Comparison of ENCODE assay signal across 1 cellular context in the genomic region with DNA sequence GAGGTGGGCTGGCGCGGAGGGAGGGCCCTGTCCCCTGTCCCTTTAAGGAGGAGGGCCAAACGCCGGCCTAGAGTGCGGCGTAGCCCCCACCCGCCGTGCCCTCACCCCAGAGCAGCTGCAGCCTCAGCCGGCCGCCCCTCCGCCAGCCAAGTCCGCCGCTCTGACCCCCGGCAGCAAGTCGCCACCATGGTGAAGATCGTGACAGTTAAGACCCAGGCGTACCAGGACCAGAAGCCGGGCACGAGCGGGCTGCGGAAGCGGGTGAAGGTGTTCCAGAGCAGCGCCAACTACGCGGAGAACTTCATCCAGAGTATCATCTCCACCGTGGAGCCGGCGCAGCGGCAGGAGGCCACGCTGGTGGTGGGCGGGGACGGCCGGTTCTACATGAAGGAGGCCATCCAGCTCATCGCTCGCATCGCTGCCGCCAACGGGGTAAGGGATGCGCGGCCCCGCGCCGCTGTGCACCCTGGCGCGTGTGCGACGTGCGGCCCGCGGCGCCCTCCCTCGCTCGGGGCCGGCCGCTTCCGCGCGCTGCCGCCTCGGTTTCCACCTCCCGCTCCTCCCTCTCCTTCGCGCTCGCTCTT.
TF ChIP-seq lines count a peak whose summit lies in the region.

Gene PGM1 (plus strand): TSS at position 109 of the 584 bp plus-strand sequence. CDS start 78 bp downstream, at position 187.

TF ChIP-seq in HEK293, 187 proteins besides CTCF, POLR2A, EP300 and RAD21 (continued from another document):
- TF ChIP-seq ZXDB (tag by site-specific recombination; IDR thresholded peaks at IDR 0.05) (peak; percentile 50; the same call in 1 of the 2 replicates), FEZF1 (tag by site-specific recombination; IDR thresholded peaks at IDR 0.05) (no peak), ZNF341 (tag by site-specific recombination; IDR thresholded peaks at IDR 0.05; ENCODE audit: low read depth) (peak; percentile 51), ZNF112 (tag by site-specific recombination; IDR thresholded peaks at IDR 0.05) (no peak), SP7 (tag by site-specific recombination; IDR thresholded peaks at IDR 0.05) (peak; percentile 40; the same call in 1 of the 2 replicates), SP2 (tag by site-specific recombination; IDR thresholded peaks at IDR 0.05) (peak; percentile 80), ZNF391 (tag by site-specific recombination; IDR thresholded peaks at IDR 0.05; ENCODE audit: borderline replicate concordance, low read depth) (0 out of 2 replicates have a peak, but pooled peaks have one; percentile 80), ZSCAN16 (tag by site-specific recombination; IDR thresholded peaks at IDR 0.05) (no peak), KLF9 (tag by site-specific recombination; IDR thresholded peaks at IDR 0.05; ENCODE audit: low read depth) (peak; percentile 77), ZNF629 (tag by site-specific recombination; IDR thresholded peaks at IDR 0.05) (no peak), ZEB2 (tag by site-specific recombination; IDR thresholded peaks at IDR 0.05) (peak; percentile 68), MZF1 (tag by site-specific recombination; IDR thresholded peaks at IDR 0.05; ENCODE audit: borderline replicate concordance) (0 out of 2 replicates have a peak, but pooled peaks have one; percentile 65), KLF16 (tag by site-specific recombination; IDR thresholded peaks at IDR 0.05) (peak; percentile 72; the same call in 1 of the 2 replicates), ZBTB17 (tag by site-specific recombination; IDR thresholded peaks at IDR 0.05) (peak; percentile 87), ZBTB44 (tag by site-specific recombination; IDR thresholded peaks at IDR 0.05) (peak; percentile 43; the same call in 1 of the 2 replicates), ZSCAN5A (tag by site-specific recombination; IDR thresholded peaks at IDR 0.05) (0 out of 2 replicates have a peak, but pooled peaks have one; percentile 43)
- TF ChIP-seq, protein P1, sequence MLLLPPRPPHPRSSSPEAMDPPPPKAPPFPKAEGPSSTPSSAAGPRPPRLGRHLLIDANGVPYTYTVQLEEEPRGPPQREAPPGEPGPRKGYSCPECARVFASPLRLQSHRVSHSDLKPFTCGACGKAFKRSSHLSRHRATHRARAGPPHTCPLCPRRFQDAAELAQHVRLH (tag by site-specific recombination; IDR thresholded peaks at IDR 0.05) = 0 out of 2 replicates have a peak, but pooled peaks have one; percentile 6
TF ChIP-seq in HEK293: peak in this region for 48.
